2 cellular contexts compared by ENCODE assay signal in the genomic region with DNA sequence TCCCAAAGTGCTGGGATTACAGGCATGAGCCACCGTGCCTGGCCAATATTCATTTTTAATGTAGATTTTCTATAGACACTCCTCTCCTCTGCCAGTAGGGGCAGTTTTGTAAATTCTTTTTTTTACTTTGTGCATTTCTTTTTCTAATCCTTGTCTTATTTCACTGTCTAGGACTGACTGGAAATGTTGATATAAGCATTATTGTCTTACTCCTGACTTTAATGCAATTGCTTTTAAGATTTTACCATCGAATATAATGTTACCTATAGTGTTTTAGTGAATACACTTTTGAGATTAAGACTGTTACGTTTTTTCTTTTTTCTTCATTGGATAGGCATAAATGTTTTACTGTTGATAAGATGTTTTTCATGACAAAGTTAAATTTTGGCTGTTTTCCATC.
TF ChIP-seq lines count a peak whose summit lies in the region.

No MANE protein-coding gene starts in this region.

TF ChIP-seq in GM12878, 131 proteins besides CTCF, POLR2A, EP300 and RAD21:
- TF ChIP-seq, protein P1, sequence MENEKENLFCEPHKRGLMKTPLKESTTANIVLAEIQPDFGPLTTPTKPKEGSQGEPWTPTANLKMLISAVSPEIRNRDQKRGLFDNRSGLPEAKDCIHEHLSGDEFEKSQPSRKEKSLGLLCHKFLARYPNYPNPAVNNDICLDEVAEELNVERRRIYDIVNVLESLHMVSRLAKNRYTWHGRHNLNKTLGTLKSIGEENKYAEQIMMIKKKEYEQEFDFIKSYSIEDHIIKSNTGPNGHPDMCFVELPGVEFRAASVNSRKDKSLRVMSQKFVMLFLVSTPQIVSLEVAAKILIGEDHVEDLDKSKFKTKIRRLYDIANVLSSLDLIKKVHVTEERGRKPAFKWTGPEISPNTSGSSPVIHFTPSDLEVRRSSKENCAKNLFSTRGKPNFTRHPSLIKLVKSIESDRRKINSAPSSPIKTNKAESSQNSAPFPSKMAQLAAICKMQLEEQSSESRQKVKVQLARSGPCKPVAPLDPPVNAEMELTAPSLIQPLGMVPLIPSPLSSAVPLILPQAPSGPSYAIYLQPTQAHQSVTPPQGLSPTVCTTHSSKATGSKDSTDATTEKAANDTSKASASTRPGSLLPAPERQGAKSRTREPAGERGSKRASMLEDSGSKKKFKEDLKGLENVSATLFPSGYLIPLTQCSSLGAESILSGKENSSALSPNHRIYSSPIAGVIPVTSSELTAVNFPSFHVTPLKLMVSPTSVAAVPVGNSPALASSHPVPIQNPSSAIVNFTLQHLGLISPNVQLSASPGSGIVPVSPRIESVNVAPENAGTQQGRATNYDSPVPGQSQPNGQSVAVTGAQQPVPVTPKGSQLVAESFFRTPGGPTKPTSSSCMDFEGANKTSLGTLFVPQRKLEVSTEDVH (IDR thresholded peaks at IDR 0.05; ENCODE audit: low read depth, partially characterized antibody), result no peak
- no peak for TF ChIP-seq CHD2 (IDR thresholded peaks at IDR 0.05; ENCODE audit: borderline replicate concordance, low read depth, low read length)
- TF ChIP-seq CBFB (IDR thresholded peaks at IDR 0.05; ENCODE audit: low read depth), result no peak
- TF ChIP-seq ZNF274 (IDR thresholded peaks at IDR 0.05; ENCODE audit: insufficient read depth, insufficient read length), result no peak
- TF ChIP-seq POLR2AphosphoS5 (IDR thresholded peaks at IDR 0.05; ENCODE audit: low read length), result no peak
- TF ChIP-seq, protein P2, sequence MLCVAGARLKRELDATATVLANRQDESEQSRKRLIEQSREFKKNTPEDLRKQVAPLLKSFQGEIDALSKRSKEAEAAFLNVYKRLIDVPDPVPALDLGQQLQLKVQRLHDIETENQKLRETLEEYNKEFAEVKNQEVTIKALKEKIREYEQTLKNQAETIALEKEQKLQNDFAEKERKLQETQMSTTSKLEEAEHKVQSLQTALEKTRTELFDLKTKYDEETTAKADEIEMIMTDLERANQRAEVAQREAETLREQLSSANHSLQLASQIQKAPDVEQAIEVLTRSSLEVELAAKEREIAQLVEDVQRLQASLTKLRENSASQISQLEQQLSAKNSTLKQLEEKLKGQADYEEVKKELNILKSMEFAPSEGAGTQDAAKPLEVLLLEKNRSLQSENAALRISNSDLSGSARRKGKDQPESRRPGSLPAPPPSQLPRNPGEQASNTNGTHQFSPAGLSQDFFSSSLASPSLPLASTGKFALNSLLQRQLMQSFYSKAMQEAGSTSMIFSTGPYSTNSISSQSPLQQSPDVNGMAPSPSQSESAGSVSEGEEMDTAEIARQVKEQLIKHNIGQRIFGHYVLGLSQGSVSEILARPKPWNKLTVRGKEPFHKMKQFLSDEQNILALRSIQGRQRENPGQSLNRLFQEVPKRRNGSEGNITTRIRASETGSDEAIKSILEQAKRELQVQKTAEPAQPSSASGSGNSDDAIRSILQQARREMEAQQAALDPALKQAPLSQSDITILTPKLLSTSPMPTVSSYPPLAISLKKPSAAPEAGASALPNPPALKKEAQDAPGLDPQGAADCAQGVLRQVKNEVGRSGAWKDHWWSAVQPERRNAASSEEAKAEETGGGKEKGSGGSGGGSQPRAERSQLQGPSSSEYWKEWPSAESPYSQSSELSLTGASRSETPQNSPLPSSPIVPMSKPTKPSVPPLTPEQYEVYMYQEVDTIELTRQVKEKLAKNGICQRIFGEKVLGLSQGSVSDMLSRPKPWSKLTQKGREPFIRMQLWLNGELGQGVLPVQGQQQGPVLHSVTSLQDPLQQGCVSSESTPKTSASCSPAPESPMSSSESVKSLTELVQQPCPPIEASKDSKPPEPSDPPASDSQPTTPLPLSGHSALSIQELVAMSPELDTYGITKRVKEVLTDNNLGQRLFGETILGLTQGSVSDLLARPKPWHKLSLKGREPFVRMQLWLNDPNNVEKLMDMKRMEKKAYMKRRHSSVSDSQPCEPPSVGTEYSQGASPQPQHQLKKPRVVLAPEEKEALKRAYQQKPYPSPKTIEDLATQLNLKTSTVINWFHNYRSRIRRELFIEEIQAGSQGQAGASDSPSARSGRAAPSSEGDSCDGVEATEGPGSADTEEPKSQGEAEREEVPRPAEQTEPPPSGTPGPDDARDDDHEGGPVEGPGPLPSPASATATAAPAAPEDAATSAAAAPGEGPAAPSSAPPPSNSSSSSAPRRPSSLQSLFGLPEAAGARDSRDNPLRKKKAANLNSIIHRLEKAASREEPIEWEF (IDR thresholded peaks at IDR 0.05; ENCODE audit: insufficient replicate concordance, low read depth, low read length), result no peak
- TF ChIP-seq, protein P3, sequence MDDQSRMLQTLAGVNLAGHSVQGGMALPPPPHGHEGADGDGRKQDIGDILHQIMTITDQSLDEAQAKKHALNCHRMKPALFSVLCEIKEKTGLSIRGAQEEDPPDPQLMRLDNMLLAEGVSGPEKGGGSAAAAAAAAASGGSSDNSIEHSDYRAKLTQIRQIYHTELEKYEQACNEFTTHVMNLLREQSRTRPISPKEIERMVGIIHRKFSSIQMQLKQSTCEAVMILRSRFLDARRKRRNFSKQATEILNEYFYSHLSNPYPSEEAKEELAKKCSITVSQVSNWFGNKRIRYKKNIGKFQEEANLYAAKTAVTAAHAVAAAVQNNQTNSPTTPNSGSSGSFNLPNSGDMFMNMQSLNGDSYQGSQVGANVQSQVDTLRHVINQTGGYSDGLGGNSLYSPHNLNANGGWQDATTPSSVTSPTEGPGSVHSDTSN (IDR thresholded peaks at IDR 0.05; ENCODE audit: insufficient replicate concordance, low read depth, low read length), result no peak
- no peak for TF ChIP-seq CREM (IDR thresholded peaks at IDR 0.05; ENCODE audit: low read depth)
- no peak for TF ChIP-seq ZNF24 (IDR thresholded peaks at IDR 0.05)
- TF ChIP-seq, protein P4, sequence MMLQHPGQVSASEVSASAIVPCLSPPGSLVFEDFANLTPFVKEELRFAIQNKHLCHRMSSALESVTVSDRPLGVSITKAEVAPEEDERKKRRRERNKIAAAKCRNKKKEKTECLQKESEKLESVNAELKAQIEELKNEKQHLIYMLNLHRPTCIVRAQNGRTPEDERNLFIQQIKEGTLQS (IDR thresholded peaks at IDR 0.05; ENCODE audit: borderline replicate concordance, extremely low read depth, low read depth, low read length), result no peak
- TF ChIP-seq KLF5 (IDR thresholded peaks at IDR 0.05; ENCODE audit: partially characterized antibody), result no peak

TF ChIP-seq in GM12891, 5 proteins besides CTCF, POLR2A, EP300 and RAD21:
- TF ChIP-seq PAX5 (IDR thresholded peaks at IDR 0.05; ENCODE audit: insufficient read depth, low read length, severe bottlenecking), result no peak
- no peak for TF ChIP-seq TAF1 (IDR thresholded peaks at IDR 0.05; ENCODE audit: low read depth, low read length)
- no peak for TF ChIP-seq SPI1 (IDR thresholded peaks at IDR 0.05; ENCODE audit: low read depth, low read length)
- no peak for TF ChIP-seq POLR2AphosphoS5 (IDR thresholded peaks at IDR 0.05; ENCODE audit: low read depth, low read length)
- no peak for TF ChIP-seq POU2F2 (IDR thresholded peaks at IDR 0.05; ENCODE audit: low read depth, low read length)
